Comparison of ENCODE assay signal across 10 cellular contexts in genomic region chr5:100889165-100889564, GRCh38. TPM values are rescaled to one million over a fixed set of nuclear protein-coding genes. Genes with fewer than 3 reads are reported as not detected.
DNase-seq lines count a peak whose midpoint lies in the region; ATAC-seq and TF ChIP-seq lines count a peak whose summit lies in the region.
"Had no signal": no experiment of that assay in that cellular context is flagged by ENCODE, and none has a peak within 500 bp of the region (broad histone marks: within the 10 kb centered on the region; RNA-seq: fewer than 3 reads in every experiment).

No MANE protein-coding gene starts in this region.

- no peak overlapping the region for H3K27ac ChIP-seq in caudate nucleus (ENCODE audit: low read depth, low read length)
- H3K27ac ChIP-seq: cardiac muscle cell, neural progenitor cell had no signal

- peaks cover 23% of the 10 kb centered on the region for H3K4me1 Mint-ChIP-seq in CD14-positive monocyte
- peaks cover 22% of the 10 kb centered on the region for H3K4me1 Mint-ChIP-seq in activated T-helper 17 cell treated with anti-CD3 and anti-CD28 coated beads, Interleukin-2, amount 50 U/mL, for 72 hours

- intact Hi-C loops in CD14-positive monocyte (cut with micrococcal nuclease) = no loop called here

- peak; percentile 67 for ATAC-seq in GM19395 (IDR thresholded peaks at IDR 0.05; ENCODE audit: unreplicated experiment)
- ATAC-seq in HG03159 (IDR thresholded peaks at IDR 0.05; ENCODE audit: unreplicated experiment) = peak; percentile 68
- ATAC-seq in activated T-helper 17 cell treated with anti-CD3 and anti-CD28 coated beads, Interleukin-2, amount 50 U/mL, for 72 hours (replicated peaks) = peak; percentile 33

- DNase-seq in CD14-positive monocyte (ENCODE audit: low spot score) (no peak), NCI-H2081 treated with DMSO at 0.1 percent for 48 hours (lab: John Stamatoyannopoulos, UW) (no peak), COLO668 (lab: John Stamatoyannopoulos, UW; ENCODE audit: unreplicated experiment) (no peak), iPS-NIHi7 (ENCODE audit: extremely low spot score) (no peak), caudate nucleus (lab: John Stamatoyannopoulos, UW) (no peak)

- peaks cover 0 to under 1% (median 0%) of the 10 kb centered on the region in 7 donors for H3K9me3 Mint-ChIP-seq in CD14-positive monocyte
- no peaks in the 10 kb centered on the region for H3K9me3 Mint-ChIP-seq in activated T-helper 17 cell treated with anti-CD3 and anti-CD28 coated beads, Interleukin-2, amount 50 U/mL, for 72 hours
- H3K9me3 Mint-ChIP-seq: neural progenitor cell had no signal

- H3K27ac Mint-ChIP-seq in CD14-positive monocyte = peak overlapping the region in 5 of 7 donors; percentile 19 to 86 (median 68)
- peak overlapping the region; percentile 91 for H3K27ac Mint-ChIP-seq in activated T-helper 17 cell treated with anti-CD3 and anti-CD28 coated beads, Interleukin-2, amount 50 U/mL, for 72 hours
- H3K27ac Mint-ChIP-seq: neural progenitor cell had no signal

- H3K27me3 Mint-ChIP-seq in CD14-positive monocyte (ENCODE audit: low read depth in 3 of 3) = no peaks in the 10 kb centered on the region
- no peaks in the 10 kb centered on the region for H3K27me3 Mint-ChIP-seq in activated T-helper 17 cell treated with anti-CD3 and anti-CD28 coated beads, Interleukin-2, amount 50 U/mL, for 72 hours

- H3K4me3 Mint-ChIP-seq in CD14-positive monocyte = no peak overlapping the region
- H3K4me3 Mint-ChIP-seq in activated T-helper 17 cell treated with anti-CD3 and anti-CD28 coated beads, Interleukin-2, amount 50 U/mL, for 72 hours = peak overlapping the region; percentile 78
- H3K4me3 Mint-ChIP-seq: neural progenitor cell had no signal

- TF ChIP-seq CTCF in CD14-positive monocyte (IDR thresholded peaks at IDR 0.05) = no peak

- peaks cover 42 to 49% of the 10 kb centered on the region in 2 donors for H3K36me3 Mint-ChIP-seq in CD14-positive monocyte
- H3K36me3 Mint-ChIP-seq in activated T-helper 17 cell treated with anti-CD3 and anti-CD28 coated beads, Interleukin-2, amount 50 U/mL, for 72 hours (ENCODE audit: low read depth) = peaks cover 80% of the 10 kb centered on the region

RNA-seq across cellular contexts. Expression of gene ST8SIA4, which starts 13.9 kb away (rescaled TPM):
- polyA plus RNA-seq in CD14-positive monocyte = 10 to 100 TPM; 30.7 to 36.4 TPM
- 10 to 100 TPM; 42.8 to 73.7 TPM for total RNA-seq in activated T-helper 17 cell treated with anti-CD3 and anti-CD28 coated beads, Interleukin-2, amount 50 U/mL, for 72 hours
